ENCODE assay signal across 8 cellular contexts in genomic region chr19:10420444-10421239, GRCh38. TPM values are rescaled to one million over a fixed set of nuclear protein-coding genes. Genes with fewer than 3 reads are reported as not detected.
DNase-seq lines count a peak whose midpoint lies in the region; ATAC-seq and TF ChIP-seq lines count a peak whose summit lies in the region.

Gene PDE4A, plus strand, starts transcription at chr19:10420538. Its CDS starts 227 bp downstream, at chr19:10420765.

- H3K36me3 Mint-ChIP-seq in activated T-helper 1 cell treated with anti-CD3 and anti-CD28 coated beads, Interleukin-12 subunit alpha, Interleukin-12 subunit beta, Interleukin-2, Interleukin-4 antibody, amounts not matched to agents 30 ng/mL and 10 ng/mL and 1 ng/mL, durations not matched to agents 14 hours and 24 hours and 36 hours (ENCODE audit: low read depth) = peaks cover 11% of the 10 kb centered on the region

- peaks cover 15% of the 10 kb centered on the region for H3K4me1 ChIP-seq in cardiac muscle cell (ENCODE audit: low read depth)
- H3K4me1 ChIP-seq in skeletal muscle tissue (ENCODE audit: control insufficient read depth in 3 of 3, insufficient read depth in 3 of 3, low read length in 3 of 3) = peaks cover 39 to 58% (median 43%) of the 10 kb centered on the region in 3 donors

- DNase-seq in NCI-H2227 (lab: John Stamatoyannopoulos, UW; ENCODE audit: unreplicated experiment) (peak; percentile 30), NCI-H2227 treated with DMSO at 0.1 percent for 48 hours (lab: John Stamatoyannopoulos, UW) (no peak), NCI-H446 treated with DMSO at 0.1 percent for 48 hours (lab: John Stamatoyannopoulos, UW) (peak; percentile 17), cardiac muscle cell (ENCODE audit: low read depth in 1 of 2, low spot score in 1 of 2) (peak; percentile 49 to 61), DMS79 treated with DMSO at 0.1 percent for 48 hours (lab: John Stamatoyannopoulos, UW) (no peak)
- DNase-seq in activated T-helper 1 cell treated with anti-CD3 and anti-CD28 coated beads, Interleukin-12 subunit alpha, Interleukin-12 subunit beta, Interleukin-2, Interleukin-4 antibody, amounts not matched to agents 30 ng/mL and 10 ng/mL and 1 ng/mL, durations not matched to agents 14 hours and 24 hours and 36 hours (ENCODE audit: low spot score) = peak; percentile 75

- ATAC-seq in GM21723 (IDR thresholded peaks at IDR 0.05; ENCODE audit: unreplicated experiment) = no peak

- H3K36me3 ChIP-seq in cardiac muscle cell = no peaks in the 10 kb centered on the region
- H3K36me3 ChIP-seq in skeletal muscle tissue (ENCODE audit: control insufficient read depth in 3 of 3, insufficient read depth in 3 of 3, low read length in 3 of 3) = no peaks in the 10 kb centered on the region

- H3K4me3 ChIP-seq in cardiac muscle cell = peak within 1 kb of the TSS; percentile 26
- H3K4me3 ChIP-seq in skeletal muscle tissue (ENCODE audit: low read length in 3 of 3) = peak within 1 kb of the TSS; percentile 48 to 57 (median 49)

- H3K27ac Mint-ChIP-seq in activated T-helper 1 cell treated with anti-CD3 and anti-CD28 coated beads, Interleukin-12 subunit alpha, Interleukin-12 subunit beta, Interleukin-2, Interleukin-4 antibody, amounts not matched to agents 30 ng/mL and 10 ng/mL and 1 ng/mL, durations not matched to agents 14 hours and 24 hours and 36 hours = peak within 1 kb of the TSS; percentile 88

- intact Hi-C loops in activated T-helper 1 cell treated with anti-CD3 and anti-CD28 coated beads, Interleukin-12 subunit alpha, Interleukin-12 subunit beta, Interleukin-2, Interleukin-4 antibody, amounts not matched to agents 30 ng/mL and 10 ng/mL and 1 ng/mL, durations not matched to agents 14 hours and 24 hours and 36 hours (cut with micrococcal nuclease) = no loop called here

- TF ChIP-seq CTCF in cardiac muscle cell (IDR thresholded peaks at IDR 0.05; ENCODE audit: low read depth, low read length) = peak; percentile 46

- peaks cover 4% of the 10 kb centered on the region for H3K27me3 Mint-ChIP-seq in activated T-helper 1 cell treated with anti-CD3 and anti-CD28 coated beads, Interleukin-12 subunit alpha, Interleukin-12 subunit beta, Interleukin-2, Interleukin-4 antibody, amounts not matched to agents 30 ng/mL and 10 ng/mL and 1 ng/mL, durations not matched to agents 14 hours and 24 hours and 36 hours (ENCODE audit: insufficient read depth)

- H3K27me3 ChIP-seq in cardiac muscle cell = peaks cover 88% of the 10 kb centered on the region
- H3K27me3 ChIP-seq in skeletal muscle tissue (ENCODE audit: control insufficient read depth in 3 of 3, insufficient read depth in 3 of 3, low read length in 3 of 3) = peaks cover 58 to 69% (median 68%) of the 10 kb centered on the region in 3 donors

- H3K9me3 ChIP-seq in cardiac muscle cell (ENCODE audit: low read depth) (no peaks in the 10 kb centered on the region), skeletal muscle tissue (ENCODE audit: control insufficient read depth in 3 of 3, low read length in 3 of 3) (no peaks in the 10 kb centered on the region)

- H3K9me3 Mint-ChIP-seq in activated T-helper 1 cell treated with anti-CD3 and anti-CD28 coated beads, Interleukin-12 subunit alpha, Interleukin-12 subunit beta, Interleukin-2, Interleukin-4 antibody, amounts not matched to agents 30 ng/mL and 10 ng/mL and 1 ng/mL, durations not matched to agents 14 hours and 24 hours and 36 hours = no peaks in the 10 kb centered on the region

- H3K4me3 Mint-ChIP-seq in activated T-helper 1 cell treated with anti-CD3 and anti-CD28 coated beads, Interleukin-12 subunit alpha, Interleukin-12 subunit beta, Interleukin-2, Interleukin-4 antibody, amounts not matched to agents 30 ng/mL and 10 ng/mL and 1 ng/mL, durations not matched to agents 14 hours and 24 hours and 36 hours = peak within 1 kb of the TSS; percentile 93

- H3K9ac ChIP-seq in skeletal muscle tissue (ENCODE audit: low read depth in 1 of 3, low read length in 3 of 3) = peak within 1 kb of the TSS in 2 of 3 donors; percentile 6 to 45

- H3K4me1 Mint-ChIP-seq in activated T-helper 1 cell treated with anti-CD3 and anti-CD28 coated beads, Interleukin-12 subunit alpha, Interleukin-12 subunit beta, Interleukin-2, Interleukin-4 antibody, amounts not matched to agents 30 ng/mL and 10 ng/mL and 1 ng/mL, durations not matched to agents 14 hours and 24 hours and 36 hours (ENCODE audit: low read depth) = peaks cover 66% of the 10 kb centered on the region

- H3K27ac ChIP-seq in cardiac muscle cell = no peak within 1 kb of the TSS
- no peak within 1 kb of the TSS for H3K27ac ChIP-seq in skeletal muscle tissue (ENCODE audit: low read depth, low read length)

RNA-seq across cellular contexts. Expression of gene PDE4A, which starts in this region (rescaled TPM):
- total RNA-seq in activated T-helper 1 cell treated with anti-CD3 and anti-CD28 coated beads, Interleukin-12 subunit alpha, Interleukin-12 subunit beta, Interleukin-2, Interleukin-4 antibody, amounts not matched to agents 30 ng/mL and 10 ng/mL and 1 ng/mL, durations not matched to agents 14 hours and 24 hours and 36 hours = 67.7 and 71.1 TPM in 2 replicates
- 1.0 and 2.5 TPM in 2 replicates for total RNA-seq in cardiac muscle cell
- 2.4 and 3.4 TPM in 2 replicates for polyA plus RNA-seq in cardiac muscle cell
- 1.0 TPM for total RNA-seq in skeletal muscle tissue

Comparison
In these comparisons a context has a peak if more than half of its experiments do, and no peak if none do; other contexts are left out.
1. RNA of gene PDE4A (total RNA-seq): 67.7 to 71.1 TPM in activated T-helper 1 cell treated with anti-CD3 and anti-CD28 coated beads, Interleukin-12 subunit alpha, Interleukin-12 subunit beta, Interleukin-2, Interleukin-4 antibody, amounts not matched to agents 30 ng/mL and 10 ng/mL and 1 ng/mL, durations not matched to agents 14 hours and 24 hours and 36 hours; 1.0 to 2.5 TPM in cardiac muscle cell and 1.0 TPM in skeletal muscle tissue (single experiment); every median in the first group is over 10 times any median in the second.
2. DNase-seq: peak in NCI-H2227 (single experiment), NCI-H446 treated with DMSO at 0.1 percent for 48 hours (single experiment), activated T-helper 1 cell treated with anti-CD3 and anti-CD28 coated beads, Interleukin-12 subunit alpha, Interleukin-12 subunit beta, Interleukin-2, Interleukin-4 antibody, amounts not matched to agents 30 ng/mL and 10 ng/mL and 1 ng/mL, durations not matched to agents 14 hours and 24 hours and 36 hours (single experiment) and cardiac muscle cell (2 of 2); none in NCI-H2227 treated with DMSO at 0.1 percent for 48 hours (single experiment) and DMS79 treated with DMSO at 0.1 percent for 48 hours (single experiment).